ENCODE assay signal across 21 cellular contexts in the genomic region with DNA sequence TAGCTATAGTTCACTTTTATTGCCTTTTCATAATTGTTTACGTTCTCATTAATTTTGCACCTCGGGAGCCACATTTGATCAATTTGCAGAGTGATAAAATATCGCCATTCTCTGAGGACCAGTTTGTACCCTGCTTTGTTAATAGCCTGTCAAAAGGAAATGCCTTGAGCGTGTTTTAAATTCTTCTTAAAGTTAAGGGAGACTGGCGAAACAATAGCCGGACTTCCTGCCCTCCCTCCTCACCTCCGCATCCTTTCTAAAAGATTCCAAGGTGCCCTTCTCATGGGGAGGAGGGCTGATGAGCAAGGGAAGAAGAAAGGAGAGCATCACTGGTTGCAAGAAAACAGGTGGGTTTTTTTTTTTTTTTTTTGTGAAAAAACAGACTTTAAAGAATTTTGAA.
DNase-seq lines count a peak whose midpoint lies in the region; ATAC-seq and TF ChIP-seq lines count a peak whose summit lies in the region.
"Had no signal": no experiment of that assay in that cellular context is flagged by ENCODE, and none has a peak within 500 bp of the region (broad histone marks: within the 10 kb centered on the region; RNA-seq: fewer than 3 reads in every experiment).

No MANE protein-coding gene starts in this region.

- no peak overlapping the region for H2BK5ac ChIP-seq in mesenchymal stem cell (ENCODE audit: low read depth, low read length, poor library complexity, severe bottlenecking)

- H3K4me3 ChIP-seq in right cardiac atrium (ENCODE audit: low read length) (no peak overlapping the region), gastrocnemius medialis (no peak overlapping the region), mesenchymal stem cell (ENCODE audit: insufficient read depth in 1 of 2, low read depth in 1 of 2, low read length in 2 of 2) (no peak overlapping the region)
- H3K4me3 ChIP-seq: A549; BLaER1 treated with 17β-estradiol and CSF1 and Interleukin-3, amounts not matched to agents 10 nM and 100 nM; PC-9 had no signal

- H3K4me1 ChIP-seq in right cardiac atrium (ENCODE audit: control insufficient read depth, insufficient read depth, low read length) (no peaks in the 10 kb centered on the region), gastrocnemius medialis (peaks cover 0 to 2% of the 10 kb centered on the region in 2 donors), mesenchymal stem cell (ENCODE audit: control insufficient read depth, insufficient read depth, low read depth, low read length) (peaks cover 9% of the 10 kb centered on the region)
- H3K4me1 ChIP-seq: A549; BLaER1 treated with 17β-estradiol and CSF1 and Interleukin-3, amounts not matched to agents 10 nM and 100 nM had no signal

- H3K27me3 ChIP-seq in right cardiac atrium (ENCODE audit: control insufficient read depth, insufficient read depth) (no peaks in the 10 kb centered on the region), gastrocnemius medialis (peaks cover 0 to 6% (median 0%) of the 10 kb centered on the region in 3 donors), mesenchymal stem cell (ENCODE audit: control insufficient read depth in 1 of 2, insufficient read depth in 1 of 2, low read length in 2 of 2) (peaks cover 0 to 90% of the 10 kb centered on the region in 2 experiments)
- H3K27me3 ChIP-seq: BLaER1 treated with 17β-estradiol and CSF1 and Interleukin-3, amounts not matched to agents 10 nM and 100 nM had no signal

- no peak overlapping the region for H2BK12ac ChIP-seq in mesenchymal stem cell (ENCODE audit: low read length in 2 of 2)

- H3K9me3 ChIP-seq in right cardiac atrium (ENCODE audit: control insufficient read depth, low read length) (no peaks in the 10 kb centered on the region), gastrocnemius medialis (no peaks in the 10 kb centered on the region), mesenchymal stem cell (ENCODE audit: control insufficient read depth, low read length) (peaks cover 7% of the 10 kb centered on the region)
- H3K9me3 ChIP-seq: A549 had no signal

- ATAC-seq in right cardiac atrium (peak; percentile 64 to 84), Right ventricle myocardium inferior (no peak), gastrocnemius medialis (no peak)
- ATAC-seq: A549 had no signal

- H3K36me3 ChIP-seq in gastrocnemius medialis: no peaks in the 10 kb centered on the region
- H3K36me3 ChIP-seq in mesenchymal stem cell (ENCODE audit: control insufficient read depth in 1 of 2, insufficient read depth in 2 of 2, low read depth in 1 of 2, low read length in 2 of 2): no peaks in the 10 kb centered on the region
- H3K36me3 ChIP-seq: BLaER1 treated with 17β-estradiol and CSF1 and Interleukin-3, amounts not matched to agents 10 nM and 100 nM had no signal

- in situ Hi-C loops in gastrocnemius medialis (cut with MboI; ENCODE audit: low sequenced_read_pairs in 4 of 4): no loop called here

- no peak overlapping the region for H3K4ac ChIP-seq in mesenchymal stem cell (ENCODE audit: low read depth in 1 of 2, low read length in 2 of 2)

- no peak overlapping the region for H2AFZ ChIP-seq in mesenchymal stem cell (ENCODE audit: low read depth, low read length)
- H2AFZ ChIP-seq: PC-9 had no signal

- no peak overlapping the region for H2BK15ac ChIP-seq in mesenchymal stem cell (ENCODE audit: low read depth, poor library complexity, severe bottlenecking)

- intact Hi-C loops in right cardiac atrium (cut with DNase I) (no loop called here), Right ventricle myocardium inferior (cut with DNase I) (no loop called here), gastrocnemius medialis (cut with DNase I; ENCODE audit: low total_unique reads) (loop anchor here (5.0 kb wide), 2 partner anchors 147 to 422 kb away; no protein-coding TSS in a partner anchor)

- DNase-seq in right cardiac atrium: no peak
- DNase-seq in Right ventricle myocardium inferior (ENCODE audit: missing footprints): no peak
- DNase-seq in dermis blood vessel endothelial cell: peak; percentile 92
- DNase-seq in glomerular endothelial cell (ENCODE audit: extremely low read depth, low read depth, low spot score): peak; percentile 72
- no peak for DNase-seq in gastrocnemius medialis
- no peak for DNase-seq in iPS-NIHi7 (ENCODE audit: extremely low spot score)
- no peak for DNase-seq in mesenchymal stem cell
- DNase-seq: AML-193; CD4-positive, alpha-beta T cell; COR-L47; DMS53; NCI-H1048; NCI-H1417; NCI-H1694; NCI-H2029 treated with DMSO at 0.1 percent for 48 hours; NCI-H526 treated with DMSO at 0.1 percent for 48 hours; PC-9; SHP77 had no signal

- no peaks in the 10 kb centered on the region for H3K79me1 ChIP-seq in mesenchymal stem cell (replicated peaks; ENCODE audit: low read length, poor library complexity, severe bottlenecking)

- H2AK5ac ChIP-seq in mesenchymal stem cell (ENCODE audit: low read length, severe bottlenecking): no peak overlapping the region

- 54% methylated on average over 7 of the region's 7 CpGs for WGBS in right cardiac atrium
- WGBS in mesenchymal stem cell: 82% methylated on average over 4 of the region's 7 CpGs

- H3K9ac ChIP-seq in mesenchymal stem cell (ENCODE audit: low read length): no peak overlapping the region
- H3K9ac ChIP-seq: BLaER1 treated with 17β-estradiol and CSF1 and Interleukin-3, amounts not matched to agents 10 nM and 100 nM had no signal

- H3K27ac ChIP-seq in right cardiac atrium (ENCODE audit: low read length) (no peak overlapping the region), gastrocnemius medialis (peak overlapping the region in 3 of 4 donors; percentile 2 to 25 (median 25)), mesenchymal stem cell (ENCODE audit: low read length, poor library complexity, severe bottlenecking) (no peak overlapping the region)
- H3K27ac ChIP-seq: A549; BLaER1 treated with 17β-estradiol and CSF1 and Interleukin-3, amounts not matched to agents 10 nM and 100 nM; HL-60; PC-9 had no signal

- H3K4me2 ChIP-seq in mesenchymal stem cell (ENCODE audit: low read length, poor library complexity, severe bottlenecking): no peak overlapping the region
- H3K4me2 ChIP-seq: A549; BLaER1 treated with 17β-estradiol and CSF1 and Interleukin-3, amounts not matched to agents 10 nM and 100 nM; PC-9 had no signal

- no peak overlapping the region for H4K8ac ChIP-seq in mesenchymal stem cell (ENCODE audit: low read length)

- no peak overlapping the region for H3K18ac ChIP-seq in mesenchymal stem cell (ENCODE audit: low read depth in 1 of 2, low read length in 2 of 2)

- H3K14ac ChIP-seq in mesenchymal stem cell (ENCODE audit: low read length in 2 of 2): no peak overlapping the region

- no peak overlapping the region for H2BK120ac ChIP-seq in mesenchymal stem cell (ENCODE audit: low read depth, low read length)

- TF ChIP-seq CTCF in gastrocnemius medialis (IDR thresholded peaks at IDR 0.05 in 4 of 5, conservative IDR thresholded peaks at IDR 0.05 in 1 of 5): no peak

- no peak overlapping the region for H4K91ac ChIP-seq in mesenchymal stem cell (ENCODE audit: low read length)

- H3K23ac ChIP-seq in mesenchymal stem cell (ENCODE audit: low read length in 2 of 2): no peak overlapping the region

- TF ChIP-seq POLR2A in gastrocnemius medialis (IDR thresholded peaks at IDR 0.05): no peak

Comparison
In these comparisons a context has a peak if more than half of its experiments do, and no peak if none do; other contexts are left out.
1. ATAC-seq: peak in right cardiac atrium (2 of 2); none in Right ventricle myocardium inferior (single experiment) and gastrocnemius medialis (0 of 2).
2. DNase-seq: peak in dermis blood vessel endothelial cell (single experiment) and glomerular endothelial cell (single experiment); none in right cardiac atrium (0 of 3), Right ventricle myocardium inferior (single experiment), gastrocnemius medialis (0 of 2), iPS-NIHi7 (single experiment) and mesenchymal stem cell (single experiment).
3. H3K27ac ChIP-seq: peak in gastrocnemius medialis (3 of 4); none in right cardiac atrium (single experiment) and mesenchymal stem cell (single experiment).